ENCODE assay signal across 14 cellular contexts in the genomic region with DNA sequence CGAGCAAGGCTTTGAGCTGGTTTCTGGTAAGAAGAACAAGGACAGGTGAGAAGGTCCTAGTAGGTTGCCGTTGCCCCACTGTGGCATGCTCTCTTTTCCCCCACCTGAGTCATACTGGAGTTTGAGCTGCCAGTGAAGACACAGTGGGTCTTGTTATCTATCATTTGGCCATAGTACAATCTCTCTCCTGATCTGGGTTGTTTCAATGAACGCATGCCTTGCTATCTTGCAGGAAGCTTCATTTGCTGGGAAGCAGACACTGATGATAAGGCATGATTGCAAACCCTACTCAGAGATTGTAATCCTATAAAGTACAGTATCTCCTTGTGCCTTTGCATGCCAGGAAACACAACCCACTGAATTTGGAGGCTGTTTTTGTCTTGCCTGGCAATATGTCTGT.
A peak's percentile ranks its signal among the peaks of the same experiment; 100 is the strongest.
DNase-seq lines count a peak whose midpoint lies in the region; ATAC-seq and TF ChIP-seq lines count a peak whose summit lies in the region.
"Had no signal": no experiment of that assay in that cellular context is flagged by ENCODE, and none has a peak within 500 bp of the region (broad histone marks: within the 10 kb centered on the region; RNA-seq: fewer than 3 reads in every experiment).

No MANE protein-coding gene starts in this region.

- H3K36me3 ChIP-seq in RWPE2 (ENCODE audit: low read depth) (no peaks in the 10 kb centered on the region), mesodermal cell (ENCODE audit: control insufficient read depth, insufficient read depth, low read length) (no peaks in the 10 kb centered on the region)
- H3K36me3 ChIP-seq: HAP-1 had no signal

- 88 to 100% methylated on average over 1 to 3 of the region's 3 CpGs for WGBS in mesodermal cell (ENCODE audit: insufficient coverage in 2 of 2), 2 experiments

- H3K27ac ChIP-seq in RWPE2 (ENCODE audit: poor library complexity, severe bottlenecking) (peak overlapping the region; percentile 90), epithelial cell of prostate (peak overlapping the region; percentile 92), mesodermal cell (ENCODE audit: low read depth, low read length, severe bottlenecking) (peak overlapping the region; percentile 51)
- H3K27ac ChIP-seq: C4-2B, GM23248 had no signal

- no peak for TF ChIP-seq CTCF in RWPE2 (IDR thresholded peaks at IDR 0.05; ENCODE audit: poor library complexity, severe bottlenecking)

- DNase-seq in RWPE2 (ENCODE audit: low spot score) (no peak), epithelial cell of prostate (ENCODE audit: low read depth, low spot score) (no peak), NCI-H1092 (lab: John Stamatoyannopoulos, UW) (no peak), HuH-7 (ENCODE audit: low spot score) (no peak), head of caudate nucleus (no peak)
- DNase-seq: ACHN; AML-193; Caco-2; CD4-positive, alpha-beta T cell had no signal

- no peak for ATAC-seq in RWPE2 (ENCODE audit: low read depth)
- ATAC-seq in GM19452 (IDR thresholded peaks at IDR 0.05; ENCODE audit: unreplicated experiment): no peak

- H3K4me3 ChIP-seq in RWPE2 (ENCODE audit: severe bottlenecking) (no peak overlapping the region), mesodermal cell (ENCODE audit: extremely low read depth, insufficient read depth, low read length, poor library complexity, severe bottlenecking) (no peak overlapping the region)
- H3K4me3 ChIP-seq: GM23248, HAP-1 had no signal

- H3K4me1 ChIP-seq in RWPE2 (ENCODE audit: insufficient read depth, poor library complexity, severe bottlenecking) (peaks cover 23% of the 10 kb centered on the region), mesodermal cell (ENCODE audit: control insufficient read depth, insufficient read depth, low read length, poor library complexity, severe bottlenecking) (peaks cover 39% of the 10 kb centered on the region)
- H3K4me1 ChIP-seq: HAP-1 had no signal

- H3K27me3 ChIP-seq in RWPE2 (ENCODE audit: insufficient read depth, poor library complexity, severe bottlenecking): no peaks in the 10 kb centered on the region

- intact Hi-C loops in head of caudate nucleus (cut with DNase I): no loop called here

- H3K9me3 ChIP-seq in RWPE2 (ENCODE audit: severe bottlenecking): peaks cover 3% of the 10 kb centered on the region
- H3K9me3 ChIP-seq in mesodermal cell (ENCODE audit: control insufficient read depth, low read length): no peaks in the 10 kb centered on the region
- H3K9me3 ChIP-seq: Caco-2, HAP-1 had no signal
